8 cellular contexts compared by ENCODE assay signal in genomic region chr22:19291218-19291579, GRCh38. TPM values are rescaled to one million over a fixed set of nuclear protein-coding genes. Genes with fewer than 3 reads are reported as not detected.
A peak's percentile ranks its signal among the peaks of the same experiment; 100 is the strongest.
DNase-seq lines count a peak whose midpoint lies in the region; ATAC-seq, FAIRE-seq and TF ChIP-seq lines count a peak whose summit lies in the region.

No MANE protein-coding gene starts in this region.

- DNase-seq in activated T-cell treated with anti-CD3 and anti-CD28 coated beads for 1 hour (ENCODE audit: low read depth): peak; percentile 5
- no peak for DNase-seq in activated T-cell treated with anti-CD3 and anti-CD28 coated beads for 4 hours
- DNase-seq in Karpas-422: no peak
- DNase-seq in activated T-cell treated with anti-CD3 and anti-CD28 coated beads, Interleukin-2, amount 50 U/mL, for 4 hours: peak; percentile 15
- DNase-seq in foreskin fibroblast: peak in 1 of 2 donors; percentile 59
- DNase-seq in neural crest cell (ENCODE audit: low read depth, low spot score): peak; percentile 29
- no peak for DNase-seq in H54 (ENCODE audit: insufficient read length, low spot score)
- DNase-seq in ureter (ENCODE audit: low spot score): no peak

- H4K20me1 ChIP-seq in Karpas-422 (ENCODE audit: insufficient read depth, low read depth, low read length): no peaks in the 10 kb centered on the region

- no peak for TF ChIP-seq POLR2A in H54 (IDR thresholded peaks at IDR 0.05; ENCODE audit: low read depth, low read length)

- no peaks in the 10 kb centered on the region for H3K9me3 ChIP-seq in Karpas-422 (ENCODE audit: low read length)

- TF ChIP-seq CTCF in foreskin fibroblast (IDR thresholded peaks at IDR 0.05; ENCODE audit: low read depth, low read length) (no peak), neural crest cell (conservative IDR thresholded peaks at IDR 0.05) (no peak)

- no peaks in the 10 kb centered on the region for H3K9me3 Mint-ChIP-seq in activated T-cell treated with anti-CD3 and anti-CD28 coated beads, Interleukin-2, amount 50 U/mL, for 4 hours
- H3K9me3 Mint-ChIP-seq in neural crest cell: no peaks in the 10 kb centered on the region

- H3K27me3 ChIP-seq in Karpas-422 (ENCODE audit: low read length): peaks cover 3% of the 10 kb centered on the region; the same call in 1 of the 2 replicates

- peak overlapping the region; percentile 73 for H3K9ac ChIP-seq in Karpas-422 (ENCODE audit: low read length)

- peak overlapping the region; percentile 78 for H3K4me3 Mint-ChIP-seq in activated T-cell treated with anti-CD3 and anti-CD28 coated beads, Interleukin-2, amount 50 U/mL, for 4 hours
- peak overlapping the region; percentile 92 for H3K4me3 Mint-ChIP-seq in neural crest cell

- ATAC-seq in activated T-cell treated with anti-CD3 and anti-CD28 coated beads, Interleukin-2, amount 50 U/mL, for 4 hours: peak; percentile 56 to 68

- H3K27ac ChIP-seq in Karpas-422 (ENCODE audit: low read length): no peak overlapping the region

- H3K9me2 ChIP-seq in Karpas-422 (replicated peaks; ENCODE audit: insufficient read depth, low read length): no peaks in the 10 kb centered on the region

- H3K79me2 ChIP-seq in Karpas-422 (ENCODE audit: low read length): no peaks in the 10 kb centered on the region

- H2AFZ ChIP-seq in Karpas-422 (ENCODE audit: low read length): peak overlapping the region; percentile 79; the same call in 1 of the 2 replicates

- peak overlapping the region; percentile 81 for H3K4me2 ChIP-seq in Karpas-422 (ENCODE audit: low read depth, low read length, poor library complexity, severe bottlenecking)

- H3K4me3 ChIP-seq in Karpas-422 (ENCODE audit: low read length) (peak overlapping the region; percentile 77), foreskin fibroblast (ENCODE audit: low read depth in 1 of 2, low read length in 2 of 2) (peak overlapping the region; percentile 69 to 73)

- peaks cover 31% of the 10 kb centered on the region for H3K27me3 Mint-ChIP-seq in activated T-cell treated with anti-CD3 and anti-CD28 coated beads, Interleukin-2, amount 50 U/mL, for 4 hours (ENCODE audit: low read depth)
- H3K27me3 Mint-ChIP-seq in neural crest cell (ENCODE audit: low read depth): peaks cover 22% of the 10 kb centered on the region

- no peaks in the 10 kb centered on the region for H3K36me3 ChIP-seq in Karpas-422 (ENCODE audit: insufficient read depth, low read length)

- H3K27ac Mint-ChIP-seq in neural crest cell (ENCODE audit: unreplicated experiment): no peak overlapping the region

- H3K4me1 ChIP-seq in Karpas-422 (ENCODE audit: low read length): peaks cover 31% of the 10 kb centered on the region

- FAIRE-seq in H54 (lab: Jason Lieb, UNC): no peak

- no peaks in the 10 kb centered on the region for H3K36me3 Mint-ChIP-seq in activated T-cell treated with anti-CD3 and anti-CD28 coated beads, Interleukin-2, amount 50 U/mL, for 4 hours (ENCODE audit: insufficient read depth)
- H3K36me3 Mint-ChIP-seq in neural crest cell (ENCODE audit: low read depth): no peaks in the 10 kb centered on the region

- peaks cover 16% of the 10 kb centered on the region for H3K4me1 Mint-ChIP-seq in activated T-cell treated with anti-CD3 and anti-CD28 coated beads, Interleukin-2, amount 50 U/mL, for 4 hours (ENCODE audit: low read depth)
- H3K4me1 Mint-ChIP-seq in neural crest cell: peaks cover 29% of the 10 kb centered on the region

RNA-seq across cellular contexts. Expression of gene CLTCL1, which starts 0.3 kb away (rescaled TPM):
- total RNA-seq in Karpas-422 (2014; rRNA removed; shearing (Covaris generic); ENCODE audit: low replicate concordance): 5.0 and 12.9 TPM in 2 replicates
- total RNA-seq in activated T-cell treated with anti-CD3 and anti-CD28 coated beads, Interleukin-2, amount 50 U/mL, for 4 hours: under 1 TPM; 0.16 to 0.33 (median 0.18) TPM
- total RNA-seq in neural crest cell: 7.2 and 7.7 TPM in 2 replicates
- total RNA-seq in ureter: 5.8 TPM

Comparison
In these comparisons a context has a peak if more than half of its experiments do, and no peak if none do; other contexts are left out.
1. DNase-seq: peak in activated T-cell treated with anti-CD3 and anti-CD28 coated beads for 1 hour (single experiment), activated T-cell treated with anti-CD3 and anti-CD28 coated beads, Interleukin-2, amount 50 U/mL, for 4 hours (single experiment) and neural crest cell (single experiment); none in activated T-cell treated with anti-CD3 and anti-CD28 coated beads for 4 hours (single experiment), Karpas-422 (single experiment), H54 (single experiment) and ureter (single experiment).